Comparison of ENCODE assay signal across 22 cellular contexts in the genomic region with DNA sequence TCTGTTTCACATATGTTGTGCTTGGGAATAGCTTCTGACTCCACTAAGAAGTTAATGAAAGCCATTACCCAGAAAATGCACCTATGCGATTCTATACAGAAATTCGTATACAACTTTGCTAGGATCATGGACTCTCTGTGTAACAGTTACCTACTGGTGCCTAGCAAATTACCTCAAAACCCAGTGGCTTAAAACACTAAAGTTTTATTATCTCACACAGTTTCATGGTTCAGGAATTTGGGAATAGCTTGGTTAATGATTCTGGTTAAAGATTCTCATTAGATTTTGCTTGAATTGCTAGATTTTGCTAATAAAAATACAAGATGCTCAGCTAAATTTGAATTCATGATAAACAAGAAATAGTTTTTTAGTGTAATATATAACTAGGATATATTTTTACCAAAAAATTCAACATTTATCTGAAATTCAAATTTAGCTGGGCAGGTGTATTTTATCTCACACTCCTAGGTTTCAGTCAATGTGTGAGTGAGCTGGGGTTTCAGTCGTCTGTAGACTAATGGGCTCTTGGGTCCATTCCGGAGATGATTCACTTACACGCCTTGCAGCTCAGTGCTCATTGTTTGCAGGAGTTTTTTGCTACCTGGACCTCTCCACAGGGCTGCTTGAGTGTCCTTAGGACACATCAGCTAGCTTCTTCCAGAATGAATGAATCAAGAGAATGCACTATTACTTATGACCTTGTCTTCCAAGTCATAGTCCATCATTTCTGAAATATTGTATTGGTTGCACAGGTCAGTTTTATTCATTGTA.
"Had no signal": no experiment of that assay in that cellular context is flagged by ENCODE, and none has a peak within 500 bp of the region (broad histone marks: within the 10 kb centered on the region; RNA-seq: fewer than 3 reads in every experiment).

No MANE protein-coding gene starts in this region.

- H3K36me3 ChIP-seq: colonic mucosa, esophagus muscularis mucosa, gastrocnemius medialis, right atrium auricular region, sigmoid colon, tibial nerve, upper lobe of right lung, vagina had no signal

- DNase-seq: colonic mucosa; dermis blood vessel endothelial cell; endodermal cell; gastrocnemius medialis; glutamatergic neuron; islet precursor cell; left colon; mucosa of descending colon; natural killer cell; posterior cingulate gyrus; sigmoid colon; stimulated activated CD4-positive, alpha-beta T cell treated with anti-CD3 and anti-CD28 coated beads, Interleukin-2, amount 100 ng/mL, for 24 hours; stimulated activated CD4-positive, alpha-beta T cell treated with anti-CD3 and anti-CD28 coated beads, Interleukin-4, amount 100 ng/mL, for 4 hours; stimulated activated naive B cell treated with anti-CD40 and anti-IgM and Interleukin-4, amounts not matched to agents 10 μg/mL and 1 μg/mL and 100 μg/mL, for 72 hours; stimulated activated naive CD8-positive, alpha-beta T cell treated with anti-CD3 and anti-CD28 coated beads, Interleukin-15, amount 100 ng/mL, for 72 hours; testis; upper lobe of right lung had no signal

- H3K9me3 ChIP-seq: colonic mucosa, esophagus muscularis mucosa, gastrocnemius medialis, mucosa of descending colon, right atrium auricular region, sigmoid colon, testis, tibial nerve, upper lobe of right lung, vagina had no signal

- H3K27ac ChIP-seq: colonic mucosa, esophagus muscularis mucosa, gastrocnemius medialis, right atrium auricular region, sigmoid colon, skin epidermis, testis, tibial nerve, upper lobe of right lung, vagina had no signal

- ATAC-seq: gastrocnemius medialis; left colon; mucosa of descending colon; natural killer cell; stimulated activated naive B cell treated with anti-CD40 and anti-IgM and Interleukin-4, amounts not matched to agents 10 μg/mL and 1 μg/mL and 100 μg/mL, for 72 hours; stimulated activated naive CD8-positive, alpha-beta T cell treated with anti-CD3 and anti-CD28 coated beads, Interleukin-15, amount 100 ng/mL, for 72 hours; upper lobe of right lung had no signal

- H3K4me1 ChIP-seq: colonic mucosa, testis had no signal

- H3K27me3 ChIP-seq: colonic mucosa, esophagus muscularis mucosa, gastrocnemius medialis, right atrium auricular region, sigmoid colon, testis, tibial nerve, upper lobe of right lung, vagina had no signal

- H3K4me3 ChIP-seq: colonic mucosa, esophagus muscularis mucosa, gastrocnemius medialis, mucosa of descending colon, right atrium auricular region, sigmoid colon, skin epidermis, testis, tibial nerve, upper lobe of right lung, vagina had no signal
